In the genomic region with DNA sequence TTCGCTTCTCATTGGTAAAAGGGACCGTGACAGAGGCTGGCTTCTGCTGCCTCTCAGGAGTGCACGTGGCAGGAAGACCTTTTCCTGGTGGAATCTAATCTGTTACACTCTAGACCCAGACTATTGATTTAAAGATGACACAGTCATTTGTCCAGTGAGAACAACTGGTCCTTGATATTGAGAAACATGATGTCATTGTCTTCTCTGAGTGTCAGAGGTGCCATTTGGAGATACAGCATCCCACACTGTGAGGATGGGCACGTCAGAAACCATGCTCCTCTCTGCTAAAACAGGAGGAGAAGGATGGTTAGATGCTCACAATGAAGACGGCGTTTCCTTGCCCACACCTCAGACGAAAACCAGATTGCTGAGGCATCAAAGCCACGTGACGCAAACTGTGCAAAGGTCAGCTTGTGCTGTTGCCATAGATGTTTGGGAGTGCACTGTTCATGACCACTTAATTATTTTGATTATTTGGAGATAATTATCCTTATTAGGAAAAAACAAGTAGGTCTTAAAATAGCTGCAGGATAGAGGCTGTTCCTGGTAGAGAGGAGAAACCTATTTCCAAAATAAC, we compare ENCODE assay signal across 25 cellular contexts.
"Had no signal": no experiment of that assay in that cellular context is flagged by ENCODE, and none has a peak within 500 bp of the region (broad histone marks: within the 10 kb centered on the region; RNA-seq: fewer than 3 reads in every experiment).

No MANE protein-coding gene starts in this region.

- H3K9me3 Mint-ChIP-seq: activated CD4-positive, alpha-beta memory T cell treated with anti-CD3 and anti-CD28 coated beads, Interleukin-2, amount 10 ng/mL, durations not matched to agents 7 days and 5 days; activated CD4-positive, alpha-beta T cell treated with anti-CD3 and anti-CD28 coated beads, Interleukin-2, amount 10 ng/mL, durations not matched to agents 24 days and 14 days; activated naive CD4-positive, alpha-beta T cell treated with anti-CD3 and anti-CD28 coated beads, Interleukin-2, amount 50 U/mL, for 24 hours; activated naive CD8-positive, alpha-beta T cell treated with anti-CD3 and anti-CD28 coated beads, Interleukin-2, amount 50 U/mL, for 24 hours; activated T-cell treated with anti-CD3 and anti-CD28 coated beads, Interleukin-2, amount 50 U/mL, for 4 hours; activated T-helper 17 cell treated with anti-CD3 and anti-CD28 coated beads, Interleukin-2, amount 50 U/mL, for 72 hours had no signal

- FAIRE-seq: endothelial cell of umbilical vein, TTC549 had no signal

- H3K4me3 Mint-ChIP-seq: activated CD4-positive, alpha-beta memory T cell treated with anti-CD3 and anti-CD28 coated beads, Interleukin-2, amount 10 ng/mL, durations not matched to agents 7 days and 5 days; activated CD4-positive, alpha-beta T cell treated with anti-CD3 and anti-CD28 coated beads, Interleukin-2, amount 10 ng/mL, durations not matched to agents 24 days and 14 days; activated naive CD4-positive, alpha-beta T cell treated with anti-CD3 and anti-CD28 coated beads, Interleukin-2, amount 50 U/mL, for 24 hours; activated naive CD8-positive, alpha-beta T cell treated with anti-CD3 and anti-CD28 coated beads, Interleukin-2, amount 50 U/mL, for 24 hours; activated T-cell treated with anti-CD3 and anti-CD28 coated beads, Interleukin-2, amount 50 U/mL, for 4 hours; activated T-helper 17 cell treated with anti-CD3 and anti-CD28 coated beads, Interleukin-2, amount 50 U/mL, for 72 hours; effector memory CD8-positive, alpha-beta T cell; nephron progenitor cell had no signal

- H3K4me3 ChIP-seq: left ventricle myocardium inferior, lung, psoas muscle, spleen, thoracic aorta had no signal

- DNase-seq: activated CD4-positive, alpha-beta memory T cell treated with anti-CD3 and anti-CD28 coated beads, Interleukin-2, amount 10 ng/mL, durations not matched to agents 7 days and 5 days; activated CD4-positive, alpha-beta T cell treated with anti-CD3 and anti-CD28 coated beads, Interleukin-2, amount 10 ng/mL, durations not matched to agents 24 days and 14 days; activated naive CD8-positive, alpha-beta T cell treated with anti-CD3 and anti-CD28 coated beads, Interleukin-2, amount 50 U/mL, for 24 hours; activated T-cell treated with anti-CD3 and anti-CD28 coated beads, Interleukin-2, amount 50 U/mL, for 4 hours; amygdala; caudate nucleus; cortex of kidney; effector memory CD8-positive, alpha-beta T cell; foreskin melanocyte; left ventricle myocardium inferior; mesendoderm; nephron progenitor cell; psoas muscle; spleen; stimulated activated naive CD4-positive, alpha-beta T cell treated with Interleukin-2 at 50 U/mL for 16 hours; T-helper 1 cell; WERI-Rb-1 had no signal

- H3K27ac ChIP-seq: left ventricle myocardium inferior, parathyroid adenoma, psoas muscle, spleen, thoracic aorta, WERI-Rb-1 had no signal

- H3K9me3 ChIP-seq: left ventricle myocardium inferior, psoas muscle, thoracic aorta had no signal

- H3K27me3 Mint-ChIP-seq: activated CD4-positive, alpha-beta T cell treated with anti-CD3 and anti-CD28 coated beads, Interleukin-2, amount 10 ng/mL, durations not matched to agents 24 days and 14 days; activated naive CD4-positive, alpha-beta T cell treated with anti-CD3 and anti-CD28 coated beads, Interleukin-2, amount 50 U/mL, for 24 hours; activated T-helper 17 cell treated with anti-CD3 and anti-CD28 coated beads, Interleukin-2, amount 50 U/mL, for 72 hours had no signal

- ATAC-seq: activated CD4-positive, CD25-positive, alpha-beta regulatory T cell treated with anti-CD3 and anti-CD28 coated beads, Interleukin-2, amount 50 U/mL, for 24 hours; activated naive CD8-positive, alpha-beta T cell treated with anti-CD3 and anti-CD28 coated beads, Interleukin-2, amount 50 U/mL, for 24 hours; activated T-cell treated with anti-CD3 and anti-CD28 coated beads, Interleukin-2, amount 50 U/mL, for 4 hours; activated T-helper 17 cell treated with anti-CD3 and anti-CD28 coated beads, Interleukin-2, amount 50 U/mL, for 72 hours; effector memory CD8-positive, alpha-beta T cell; psoas muscle had no signal

- H3K4me1 Mint-ChIP-seq: activated CD4-positive, alpha-beta memory T cell treated with anti-CD3 and anti-CD28 coated beads, Interleukin-2, amount 10 ng/mL, durations not matched to agents 7 days and 5 days; activated CD4-positive, alpha-beta T cell treated with anti-CD3 and anti-CD28 coated beads, Interleukin-2, amount 10 ng/mL, durations not matched to agents 24 days and 14 days; activated naive CD4-positive, alpha-beta T cell treated with anti-CD3 and anti-CD28 coated beads, Interleukin-2, amount 50 U/mL, for 24 hours; activated naive CD8-positive, alpha-beta T cell treated with anti-CD3 and anti-CD28 coated beads, Interleukin-2, amount 50 U/mL, for 24 hours; activated T-helper 17 cell treated with anti-CD3 and anti-CD28 coated beads, Interleukin-2, amount 50 U/mL, for 72 hours had no signal

- H3K36me3 ChIP-seq: left ventricle myocardium inferior, spleen, WERI-Rb-1 had no signal

- H3K4me1 ChIP-seq: left ventricle myocardium inferior, parathyroid adenoma, psoas muscle, spleen had no signal

- H3K36me3 Mint-ChIP-seq: activated naive CD4-positive, alpha-beta T cell treated with anti-CD3 and anti-CD28 coated beads, Interleukin-2, amount 50 U/mL, for 24 hours had no signal

- H3K27ac Mint-ChIP-seq: activated CD4-positive, alpha-beta memory T cell treated with anti-CD3 and anti-CD28 coated beads, Interleukin-2, amount 10 ng/mL, durations not matched to agents 7 days and 5 days; activated CD4-positive, alpha-beta T cell treated with anti-CD3 and anti-CD28 coated beads, Interleukin-2, amount 10 ng/mL, durations not matched to agents 24 days and 14 days; activated naive CD4-positive, alpha-beta T cell treated with anti-CD3 and anti-CD28 coated beads, Interleukin-2, amount 50 U/mL, for 24 hours; activated naive CD8-positive, alpha-beta T cell treated with anti-CD3 and anti-CD28 coated beads, Interleukin-2, amount 50 U/mL, for 24 hours; activated T-helper 17 cell treated with anti-CD3 and anti-CD28 coated beads, Interleukin-2, amount 50 U/mL, for 72 hours; effector memory CD8-positive, alpha-beta T cell; nephron progenitor cell had no signal
